8 cellular contexts compared by ENCODE assay signal in genomic region chr14:21308132-21308478, GRCh38. TPM values are rescaled to one million over a fixed set of nuclear protein-coding genes. Genes with fewer than 3 reads are reported as not detected.
DNase-seq lines count a peak whose midpoint lies in the region; ATAC-seq, FAIRE-seq and TF ChIP-seq lines count a peak whose summit lies in the region.

No MANE protein-coding gene starts in this region.

- no peak for DNase-seq in activated naive CD4-positive, alpha-beta T cell (lab: John Stamatoyannopoulos, UW)
- DNase-seq in LNCaP clone FGC (ENCODE audit: low read depth) (peak; percentile 95), endothelial cell (ENCODE audit: low spot score) (no peak), pancreas (no peak), COLO668 (lab: John Stamatoyannopoulos, UW; ENCODE audit: unreplicated experiment) (no peak), NCI-H187 (lab: John Stamatoyannopoulos, UW) (no peak), NCI-H187 treated with DMSO at 0.1 percent for 48 hours (lab: John Stamatoyannopoulos, UW) (no peak)

- H3K9me3 Mint-ChIP-seq in activated naive CD4-positive, alpha-beta T cell treated with anti-CD3 and anti-CD28 coated beads, Interleukin-2, amount 50 U/mL, for 24 hours, result no peaks in the 10 kb centered on the region
- H3K9me3 Mint-ChIP-seq in endothelial cell (ENCODE audit: unreplicated experiment), result no peaks in the 10 kb centered on the region

- peak; percentile 41 to 70 (median 58) for ATAC-seq in pancreas

- no peaks in the 10 kb centered on the region for H3K36me3 ChIP-seq in pancreas

- peak overlapping the region; percentile 57 for H3K4me3 ChIP-seq in LNCaP clone FGC (ENCODE audit: low read depth, low read length)
- peak overlapping the region in 3 of 4 donors; percentile 12 to 45 (median 34) for H3K4me3 ChIP-seq in pancreas

- H3K9me3 ChIP-seq in pancreas, result no peaks in the 10 kb centered on the region

- TF ChIP-seq CTCF in LNCaP clone FGC (IDR thresholded peaks at IDR 0.05; ENCODE audit: control insufficient read depth, extremely low read depth, insufficient read depth) (no peak), endothelial cell (IDR thresholded peaks at IDR 0.05; ENCODE audit: unreplicated experiment) (no peak), pancreas (IDR thresholded peaks at IDR 0.05) (no peak)

- peaks cover 0 to 8% (median 8%) of the 10 kb centered on the region in 3 donors for H3K4me1 ChIP-seq in pancreas

- H3K4me3 Mint-ChIP-seq in activated naive CD4-positive, alpha-beta T cell treated with anti-CD3 and anti-CD28 coated beads, Interleukin-2, amount 50 U/mL, for 24 hours, result peak overlapping the region; percentile 87
- peak overlapping the region; percentile 88 for H3K4me3 Mint-ChIP-seq in endothelial cell (ENCODE audit: unreplicated experiment)

- no peaks in the 10 kb centered on the region for H3K36me3 Mint-ChIP-seq in activated naive CD4-positive, alpha-beta T cell treated with anti-CD3 and anti-CD28 coated beads, Interleukin-2, amount 50 U/mL, for 24 hours
- H3K36me3 Mint-ChIP-seq in endothelial cell (ENCODE audit: low read depth, unreplicated experiment), result no peaks in the 10 kb centered on the region

- H3K27ac Mint-ChIP-seq in activated naive CD4-positive, alpha-beta T cell treated with anti-CD3 and anti-CD28 coated beads, Interleukin-2, amount 50 U/mL, for 24 hours, result peak overlapping the region; percentile 92
- H3K27ac Mint-ChIP-seq in endothelial cell (ENCODE audit: unreplicated experiment), result peak overlapping the region; percentile 59

- H3K27me3 ChIP-seq in pancreas, result no peaks in the 10 kb centered on the region

- peak overlapping the region; percentile 44 to 86 (median 69) for H3K27ac ChIP-seq in pancreas

- FAIRE-seq in pancreas (lab: Jason Lieb, UNC), result no peak

- intact Hi-C loops in pancreas (cut with DNase I), result no loop called here

- no peaks in the 10 kb centered on the region for H3K27me3 Mint-ChIP-seq in activated naive CD4-positive, alpha-beta T cell treated with anti-CD3 and anti-CD28 coated beads, Interleukin-2, amount 50 U/mL, for 24 hours
- peaks cover 1% of the 10 kb centered on the region for H3K27me3 Mint-ChIP-seq in endothelial cell (ENCODE audit: unreplicated experiment)

- peaks cover 25% of the 10 kb centered on the region for H3K4me1 Mint-ChIP-seq in activated naive CD4-positive, alpha-beta T cell treated with anti-CD3 and anti-CD28 coated beads, Interleukin-2, amount 50 U/mL, for 24 hours
- peaks cover 9% of the 10 kb centered on the region for H3K4me1 Mint-ChIP-seq in endothelial cell (ENCODE audit: unreplicated experiment)

RNA-seq across cellular contexts. Expression of gene RPGRIP1, which starts 28.2 kb away (rescaled TPM):
- total RNA-seq in endothelial cell (ENCODE audit: unreplicated experiment) (1.5 TPM), pancreas (under 1 TPM in 3 of 6 donors, not detected in 3; 0.16 to 0.23 (median 0.21) TPM)
- polyA plus RNA-seq in pancreas, result under 1 TPM; 0.08 to 0.31 TPM

RNA-seq across cellular contexts. Expression of gene HNRNPC, which starts 38.9 kb away (rescaled TPM):
- total RNA-seq in endothelial cell (ENCODE audit: unreplicated experiment) (601 TPM), pancreas (100 to 1,000 TPM; 118 to 257 (median 175) TPM)
- 100 to 1,000 TPM; 259 to 269 TPM for polyA plus RNA-seq in pancreas
